Comparison of ENCODE assay signal across 21 cellular contexts in the genomic region with DNA sequence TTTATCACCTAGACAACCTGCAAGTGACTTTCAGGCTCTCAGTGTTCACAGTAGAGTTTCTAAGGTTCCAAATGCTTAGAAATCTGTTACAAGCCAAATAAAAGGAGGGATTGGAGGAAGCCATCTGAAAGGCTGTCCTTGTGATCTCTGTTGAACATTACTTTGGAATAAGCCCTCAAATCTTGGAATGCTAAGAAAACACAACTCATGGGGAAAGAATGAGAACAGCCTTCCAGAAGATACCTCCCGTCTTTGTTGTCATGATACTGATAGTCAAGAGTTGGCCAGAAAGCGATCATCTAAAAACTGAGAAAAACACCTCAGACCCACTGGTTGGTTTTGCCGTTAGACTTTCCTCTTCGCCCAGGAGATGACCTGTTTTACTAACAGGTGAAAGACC. TPM values are rescaled to one million over a fixed set of nuclear protein-coding genes. Genes with fewer than 3 reads are reported as not detected.
DNase-seq lines count a peak whose midpoint lies in the region; ATAC-seq lines count a peak whose summit lies in the region.
"Had no signal": no experiment of that assay in that cellular context is flagged by ENCODE, and none has a peak within 500 bp of the region (broad histone marks: within the 10 kb centered on the region; RNA-seq: fewer than 3 reads in every experiment).

No MANE protein-coding gene starts in this region.

- no peaks in the 10 kb centered on the region for H3K9me3 ChIP-seq in GM23248 (ENCODE audit: low read depth)

- H3K27ac ChIP-seq in GM23248: no peak overlapping the region
- H3K27ac ChIP-seq: BLaER1, PC-9 had no signal

- in situ Hi-C loops in GM23248 (cut with MboI): no loop called here

- H2AFZ ChIP-seq in GM23248: no peak overlapping the region
- H2AFZ ChIP-seq: PC-9 had no signal

- H3K4me1 ChIP-seq in GM23248 (ENCODE audit: insufficient read depth): no peaks in the 10 kb centered on the region
- H3K4me1 ChIP-seq: BLaER1 had no signal

- no peak overlapping the region for H3K4me2 ChIP-seq in GM23248 (ENCODE audit: unreplicated experiment)
- H3K4me2 ChIP-seq: BLaER1, PC-9 had no signal

- ATAC-seq in GM18511 (IDR thresholded peaks at IDR 0.05; ENCODE audit: unreplicated experiment) (no peak), Right ventricle myocardium inferior (no peak)

- 91 to 92% methylated on average over 4 of the region's 4 CpGs for WGBS in GM23248 (ENCODE audit: low coverage in 1 of 2, low lambda C conversion rate in 2 of 2, missing lambda C conversion rate in 2 of 2), 2 experiments

- no peaks in the 10 kb centered on the region for H3K79me2 ChIP-seq in GM23248 (ENCODE audit: insufficient read depth)

- no peak overlapping the region for H3K4me3 ChIP-seq in GM23248
- H3K4me3 ChIP-seq: BLaER1, PC-9 had no signal

- H3K36me3 ChIP-seq in GM23248 (ENCODE audit: low read depth): peaks cover 9% of the 10 kb centered on the region; the same call in 1 of the 2 replicates

- DNase-seq in AG20443 (ENCODE audit: low spot score) (peak; percentile 27), GM23248 (peak; percentile 5), astrocyte of the hippocampus (ENCODE audit: low read depth, low spot score) (peak; percentile 17), iris pigment epithelial cell (ENCODE audit: low read depth) (peak; percentile 5), Right ventricle myocardium inferior (ENCODE audit: missing footprints) (no peak), iPS-NIHi7 (ENCODE audit: extremely low spot score) (no peak)
- DNase-seq in activated naive CD4-positive, alpha-beta T cell treated with Interleukin-2 at 50 U/mL for 16 hours: no peak
- DNase-seq: ACHN; CD8-positive, alpha-beta memory T cell; HCEC 1CT; Kasumi-1; MM.1S; NCI-H1092 treated with DMSO at 0.1 percent for 48 hours; NCI-H2081 treated with DMSO at 0.1 percent for 48 hours; NCI-H510A treated with DMSO at 0.1 percent for 48 hours; NCI-H82; PC-9 had no signal

- no peaks in the 10 kb centered on the region for H3F3A ChIP-seq in GM23248 (ENCODE audit: insufficient read depth)

- H3K27me3 ChIP-seq in GM23248 (replicated peaks; ENCODE audit: insufficient read depth): no peaks in the 10 kb centered on the region
- H3K27me3 ChIP-seq: BLaER1 had no signal

- H4K20me1 ChIP-seq in GM23248 (ENCODE audit: insufficient read depth): no peaks in the 10 kb centered on the region
- H4K20me1 ChIP-seq: BLaER1 had no signal

- intact Hi-C loops in Right ventricle myocardium inferior (cut with DNase I): no loop called here

- no peaks in the 10 kb centered on the region for H3K9me2 ChIP-seq in GM23248 (ENCODE audit: insufficient read depth)

- H3K9ac ChIP-seq in GM23248: no peak overlapping the region
- H3K9ac ChIP-seq: BLaER1 had no signal

RNA-seq across cellular contexts. Expression of a gene that starts 44.4 kb away (rescaled TPM):
- not detected in 2 replicates for total RNA-seq in GM23248 (2014; rRNA removed; shearing (Covaris generic))
- polyA plus RNA-seq in GM23248 (2016; fragmentation: Nextera tagmentation; extraction: Ambion mirVana): not detected in 2 replicates
- total RNA-seq in Right ventricle myocardium inferior: 6.7 TPM
- total RNA-seq: HT-29, PC-9 had no signal
- polyA plus RNA-seq: CD8-positive, alpha-beta memory T cell; IgD-negative memory B cell had no signal

Comparison
In these comparisons a context has a peak if more than half of its experiments do, and no peak if none do; other contexts are left out.
1. DNase-seq: peak in AG20443 (single experiment), GM23248 (single experiment), astrocyte of the hippocampus (single experiment) and iris pigment epithelial cell (single experiment); none in activated naive CD4-positive, alpha-beta T cell treated with Interleukin-2 at 50 U/mL for 16 hours (single experiment), Right ventricle myocardium inferior (single experiment) and iPS-NIHi7 (single experiment).